8 cellular contexts compared by ENCODE assay signal in the genomic region with DNA sequence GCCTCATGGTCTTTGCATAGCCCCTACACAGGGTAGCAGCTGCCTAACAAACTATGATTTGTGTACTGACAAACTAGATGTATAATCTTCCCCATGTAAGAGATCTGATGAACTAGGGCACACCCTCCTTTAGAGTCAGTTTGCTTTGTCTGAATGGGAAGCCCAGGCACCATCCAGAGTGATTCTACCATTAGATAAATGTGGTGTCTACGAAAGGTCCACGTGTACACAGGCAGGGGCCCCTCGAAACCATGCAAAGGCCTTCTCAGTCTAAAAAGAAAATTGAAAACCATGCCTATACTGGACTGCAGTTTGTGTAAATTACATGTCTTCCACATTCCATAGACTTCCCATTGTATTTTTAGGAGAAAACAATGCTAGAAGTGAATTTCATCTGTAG.
"Had no signal": no experiment of that assay in that cellular context is flagged by ENCODE, and none has a peak within 500 bp of the region (broad histone marks: within the 10 kb centered on the region; RNA-seq: fewer than 3 reads in every experiment).

No MANE protein-coding gene starts in this region.

- DNase-seq: IMR-90, KBM-7, KG1 had no signal

- H3K4me2 ChIP-seq: KMS-11 had no signal

- H3K27ac Mint-ChIP-seq: IgD-negative memory B cell had no signal

- H3K4me3 Mint-ChIP-seq: IgD-negative memory B cell had no signal

- H3K4me1 Mint-ChIP-seq: IgD-negative memory B cell had no signal

- ATAC-seq: HepG2, K562 had no signal

- H3K27ac ChIP-seq: HL-60, KMS-11 had no signal

- H3K4me3 ChIP-seq: K562 had no signal

- H3K9ac ChIP-seq: KMS-11 had no signal
